ENCODE assay signal across 9 cellular contexts in the genomic region with DNA sequence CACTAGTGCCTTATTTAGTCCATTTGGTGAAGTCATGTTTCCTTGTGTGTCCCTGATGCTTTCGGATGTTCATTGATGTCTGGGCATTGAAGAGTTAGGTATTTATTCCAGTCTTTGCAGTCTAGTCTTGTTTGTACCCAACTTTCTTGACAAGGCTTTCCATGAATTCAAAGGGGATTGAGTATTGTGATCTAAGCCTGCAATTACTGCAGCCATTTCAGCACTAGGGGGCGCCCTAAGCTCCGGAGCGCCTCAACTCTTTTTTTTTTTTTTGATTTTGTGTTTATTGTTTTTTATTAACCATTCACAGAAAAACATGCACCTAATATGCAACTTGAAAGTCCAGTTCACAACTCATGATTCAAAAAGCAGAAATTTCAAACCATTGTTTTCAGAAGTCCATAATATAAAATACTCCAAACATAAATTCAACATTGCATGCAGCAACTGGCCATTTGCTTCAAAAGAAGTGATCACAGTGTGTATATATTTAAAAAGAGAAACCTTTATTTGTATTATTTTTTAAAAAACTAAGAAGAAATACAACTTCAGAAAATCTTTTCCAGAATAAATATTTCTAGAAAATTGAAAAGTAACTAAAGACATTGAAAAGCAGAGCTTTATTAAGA. TPM values are rescaled to one million over a fixed set of nuclear protein-coding genes. Genes with fewer than 3 reads are reported as not detected.
DNase-seq lines count a peak whose midpoint lies in the region; ATAC-seq, FAIRE-seq and TF ChIP-seq lines count a peak whose summit lies in the region.
"Had no signal": no experiment of that assay in that cellular context is flagged by ENCODE, and none has a peak within 500 bp of the region (broad histone marks: within the 10 kb centered on the region; RNA-seq: fewer than 3 reads in every experiment).

No MANE protein-coding gene starts in this region.

- DNase-seq in ELR (ENCODE audit: low read depth), result peak; percentile 47
- peak; percentile 3 for DNase-seq in HuH-7 (ENCODE audit: low spot score)
- DNase-seq in K562 (ENCODE audit: extremely low read depth in 1 of 4, low spot score in 3 of 4), result peak; percentile 36 to 53 (median 44)
- no peak for DNase-seq in mesothelial cell of epicardium (ENCODE audit: low spot score in 2 of 2, unreplicated experiment in 2 of 2)
- no peak for DNase-seq in left ventricle myocardium superior
- DNase-seq: amygdala, NCI-H1694 had no signal

- BruUV-seq in K562 (replicated peaks; lab: Mats Ljungman, UMichigan), result no TSS peak

- peaks cover 71% of the 10 kb centered on the region for H3K9me3 Mint-ChIP-seq in mesothelial cell of epicardium

- no peak overlapping the region for H3K27ac ChIP-seq in K562 (ENCODE audit: extremely low read depth, low read depth, low read length)

- H4K20me1 ChIP-seq in K562 (replicated peaks; ENCODE audit: control insufficient read depth, insufficient read depth, low read length), result no peaks in the 10 kb centered on the region

- TF ChIP-seq POLR2A in K562 (conservative IDR thresholded peaks at IDR 0.05), result no peak

- intact Hi-C loops in K562 (cut with micrococcal nuclease) (loop anchor here (2.0 kb wide), 1 partner anchor 241 kb away; no protein-coding TSS in a partner anchor), left ventricle myocardium superior (cut with micrococcal nuclease) (no loop called here)

- CTCF ChIA-PET in K562 (lab: Yijun Ruan, JAX; ENCODE audit: low intra/inter-chr PET ratio), result interaction anchor here (1.4 kb wide), 1 partner anchor 243 kb away, joined by 4 read pairs; no protein-coding TSS in a partner anchor

- H3K4me2 ChIP-seq in K562 (ENCODE audit: insufficient read depth, low read length), result no peak overlapping the region

- H3K36me3 Mint-ChIP-seq in mesothelial cell of epicardium, result peaks cover 83% of the 10 kb centered on the region

- peak; percentile 59 to 63 (median 62) for TF ChIP-seq CTCF in K562 (IDR thresholded peaks at IDR 0.05 in 2 of 3, conservative IDR thresholded peaks at IDR 0.05 in 1 of 3; ENCODE audit: insufficient read depth in 2 of 3, low read depth in 1 of 3, low read length in 3 of 3)
- peak; percentile 52 for TF ChIP-seq CTCF in mesothelial cell of epicardium (IDR thresholded peaks at IDR 0.05; ENCODE audit: unreplicated experiment)

- H3K79me2 ChIP-seq in K562 (ENCODE audit: control insufficient read depth, insufficient read depth, low read length), result no peaks in the 10 kb centered on the region

- TF ChIP-seq RAD21 in K562 (CRISPR knock-in tag; conservative IDR thresholded peaks at IDR 0.05 in 1 of 2, IDR thresholded peaks at IDR 0.05 in 1 of 2), result 0 out of 4 replicates have a peak, but pooled peaks of 1 of the 2 experiments have one; percentile 8

- no peak overlapping the region for H2AFZ ChIP-seq in K562 (ENCODE audit: low read depth, low read length)

- H3K36me3 ChIP-seq in K562 (ENCODE audit: control insufficient read depth, insufficient read depth, low read length), result no peaks in the 10 kb centered on the region

- POLR2A ChIA-PET in K562 (lab: Yijun Ruan, JAX), result no interaction called here

- no peak overlapping the region for H3K27ac Mint-ChIP-seq in mesothelial cell of epicardium

- WGBS in K562 (ENCODE audit: insufficient coverage, low coverage, missing lambda C conversion rate), result 0% methylated on average over 4 of the region's 4 CpGs

- in situ Hi-C loops in K562 (cut with MboI), result loop anchor here (5.0 kb wide), 1 partner anchor 239 kb away; the partner anchor contains the start of gene C4orf36

- no peak for TF ChIP-seq EP300 in K562 (IDR thresholded peaks at IDR 0.05; ENCODE audit: low read length)

- no peaks in the 10 kb centered on the region for H3K9me1 ChIP-seq in K562 (ENCODE audit: control insufficient read depth, insufficient read depth, low read length)

- ATAC-seq in K562 (no peak), HG03175 (IDR thresholded peaks at IDR 0.05; ENCODE audit: unreplicated experiment) (no peak), left ventricle myocardium superior (no peak), HG03108 (IDR thresholded peaks at IDR 0.05; ENCODE audit: unreplicated experiment) (no peak)

- FAIRE-seq in K562 (lab: Jason Lieb, UNC), result peak; percentile 80

- H3K4me3 ChIP-seq in K562, result no peak overlapping the region

- no peaks in the 10 kb centered on the region for H3K4me1 ChIP-seq in K562 (replicated peaks in 1 of 2; ENCODE audit: control insufficient read depth in 2 of 2, insufficient read depth in 2 of 2, low read length in 2 of 2)

- H3K4me1 Mint-ChIP-seq in mesothelial cell of epicardium, result no peaks in the 10 kb centered on the region

- H3K4me3 Mint-ChIP-seq in mesothelial cell of epicardium, result no peak overlapping the region

- no peaks in the 10 kb centered on the region for H3K27me3 ChIP-seq in K562 (ENCODE audit: control insufficient read depth in 2 of 2, insufficient read depth in 2 of 2, low read length in 2 of 2)

- H3K27me3 Mint-ChIP-seq in mesothelial cell of epicardium (ENCODE audit: low read depth), result no peaks in the 10 kb centered on the region

- peaks cover 2% of the 10 kb centered on the region for H3K9me3 ChIP-seq in K562 (replicated peaks; ENCODE audit: control insufficient read depth, insufficient read depth, low read depth, low read length)

- H3K9ac ChIP-seq in K562 (ENCODE audit: insufficient read depth in 1 of 2, low read depth in 2 of 2, low read length in 2 of 2), result no peak overlapping the region

TF ChIP-seq in K562, 482 proteins besides CTCF, POLR2A, EP300 and RAD21 (continues in another document):
- TF ChIP-seq, protein P1, sequence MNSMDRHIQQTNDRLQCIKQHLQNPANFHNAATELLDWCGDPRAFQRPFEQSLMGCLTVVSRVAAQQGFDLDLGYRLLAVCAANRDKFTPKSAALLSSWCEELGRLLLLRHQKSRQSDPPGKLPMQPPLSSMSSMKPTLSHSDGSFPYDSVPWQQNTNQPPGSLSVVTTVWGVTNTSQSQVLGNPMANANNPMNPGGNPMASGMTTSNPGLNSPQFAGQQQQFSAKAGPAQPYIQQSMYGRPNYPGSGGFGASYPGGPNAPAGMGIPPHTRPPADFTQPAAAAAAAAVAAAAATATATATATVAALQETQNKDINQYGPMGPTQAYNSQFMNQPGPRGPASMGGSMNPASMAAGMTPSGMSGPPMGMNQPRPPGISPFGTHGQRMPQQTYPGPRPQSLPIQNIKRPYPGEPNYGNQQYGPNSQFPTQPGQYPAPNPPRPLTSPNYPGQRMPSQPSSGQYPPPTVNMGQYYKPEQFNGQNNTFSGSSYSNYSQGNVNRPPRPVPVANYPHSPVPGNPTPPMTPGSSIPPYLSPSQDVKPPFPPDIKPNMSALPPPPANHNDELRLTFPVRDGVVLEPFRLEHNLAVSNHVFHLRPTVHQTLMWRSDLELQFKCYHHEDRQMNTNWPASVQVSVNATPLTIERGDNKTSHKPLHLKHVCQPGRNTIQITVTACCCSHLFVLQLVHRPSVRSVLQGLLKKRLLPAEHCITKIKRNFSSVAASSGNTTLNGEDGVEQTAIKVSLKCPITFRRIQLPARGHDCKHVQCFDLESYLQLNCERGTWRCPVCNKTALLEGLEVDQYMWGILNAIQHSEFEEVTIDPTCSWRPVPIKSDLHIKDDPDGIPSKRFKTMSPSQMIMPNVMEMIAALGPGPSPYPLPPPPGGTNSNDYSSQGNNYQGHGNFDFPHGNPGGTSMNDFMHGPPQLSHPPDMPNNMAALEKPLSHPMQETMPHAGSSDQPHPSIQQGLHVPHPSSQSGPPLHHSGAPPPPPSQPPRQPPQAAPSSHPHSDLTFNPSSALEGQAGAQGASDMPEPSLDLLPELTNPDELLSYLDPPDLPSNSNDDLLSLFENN (IDR thresholded peaks at IDR 0.05; ENCODE audit: low read depth in 2 of 2, low read length in 2 of 2), result no peak
- TF ChIP-seq ZNF384 (IDR thresholded peaks at IDR 0.05; ENCODE audit: low read depth, low read length) (peak; percentile 93), SMC3 (conservative IDR thresholded peaks at IDR 0.05; ENCODE audit: insufficient read depth, low read depth, low read length) (peak; percentile 18; the same call in 1 of the 2 replicates), HNRNPH1 (optimal IDR thresholded peaks at IDR 0.05; ENCODE audit: low read depth, low read length) (no peak), WHSC1 (IDR thresholded peaks at IDR 0.05; ENCODE audit: low read length) (no peak)

RNA-seq across cellular contexts. Expression of gene PTPN13, which starts 59.2 kb away (rescaled TPM):
- total RNA-seq in K562 (2011; cell fraction: chromatin; rRNA removed; ENCODE audit: low replicate concordance), result not detected in 2 replicates
- not detected in 2 replicates for total RNA-seq in K562 (2011; cell fraction: nucleolus; rRNA removed)
- not detected in 2 replicates for total RNA-seq in K562 (2011; cell fraction: nucleoplasm; rRNA removed)
- not detected in 2 replicates for total RNA-seq in K562 (2014; rRNA removed)
- total RNA-seq in K562 (2014; rRNA removed; fragmentation: Illumina TruSeq; extraction: Trizol), result not detected in 2 replicates
- not detected in 2 replicates for total RNA-seq in K562 (2015; rRNA removed; fragmentation: Illumina TruSeq; extraction: Trizol)
- total RNA-seq in K562 (2021), result 0.16 and 0.33 TPM in 2 replicates
- not detected in 2 replicates for polyA plus RNA-seq in K562 (2011; rRNA removed)
- polyA plus RNA-seq in K562 (2011; cell fraction: cytosol; rRNA removed), result 0.01 TPM in 1 of 2 replicates, not detected in the other
- not detected in 2 replicates for polyA plus RNA-seq in K562 (2011; cell fraction: nucleus; rRNA removed)
- not detected in 2 replicates for polyA plus RNA-seq in K562 (2012)
- not detected in 2 replicates for polyA plus RNA-seq in K562 (2014; fragmentation: Illumina TruSeq; extraction: Trizol)
- not detected for polyA plus RNA-seq in K562 (2014; fragmentation: Nextera tagmentation; extraction: Ambion mirVana)
- polyA plus RNA-seq in K562 (2014; rRNA removed), result not detected in 2 replicates
- polyA minus RNA-seq in K562 (2011; rRNA and poly(A)+ RNA removed), result not detected in 2 replicates
- not detected in 2 replicates for polyA minus RNA-seq in K562 (2011; cell fraction: cytosol; rRNA and poly(A)+ RNA removed)
- polyA minus RNA-seq in K562 (2011; cell fraction: nucleus; rRNA and poly(A)+ RNA removed), result not detected in 2 replicates
- 42.9 to 45.4 TPM (median 44.3 TPM) in 3 replicates for total RNA-seq in mesothelial cell of epicardium
- 3.2 TPM for total RNA-seq in left ventricle myocardium superior

Comparison
In these comparisons a context has a peak if more than half of its experiments do, and no peak if none do; other contexts are left out.
1. DNase-seq: peak in ELR (single experiment), HuH-7 (single experiment) and K562 (4 of 4); none in mesothelial cell of epicardium (0 of 2) and left ventricle myocardium superior (single experiment).
2. RNA of gene PTPN13, which starts 59.2 kb away (total RNA-seq): 42.9 to 45.4 TPM in mesothelial cell of epicardium; 3.2 TPM in left ventricle myocardium superior (single experiment) and 0.16 to 0.33 TPM in K562; every median in the first group is over 10 times any median in the second.